ENCODE assay signal across 16 cellular contexts in genomic region chr1:61956774-61957173, GRCh38.
DNase-seq lines count a peak whose midpoint lies in the region; ATAC-seq and TF ChIP-seq lines count a peak whose summit lies in the region.
"Had no signal": no experiment of that assay in that cellular context is flagged by ENCODE, and none has a peak within 500 bp of the region (broad histone marks: within the 10 kb centered on the region; RNA-seq: fewer than 3 reads in every experiment).

No MANE protein-coding gene starts in this region.

- 50 to 65% (median 53%) methylated on average over 2 of the region's 2 CpGs for WGBS in heart left ventricle, 4 donors
- WGBS in right cardiac atrium: 72% methylated on average over 2 of the region's 2 CpGs

- no peaks in the 10 kb centered on the region for H3K27me3 Mint-ChIP-seq in activated CD4-positive, alpha-beta memory T cell treated with anti-CD3 and anti-CD28 coated beads for 36 hours

- H3K9me3 ChIP-seq in heart left ventricle (no peaks in the 10 kb centered on the region), right cardiac atrium (ENCODE audit: control insufficient read depth, low read length) (no peaks in the 10 kb centered on the region), NT2/D1 (ENCODE audit: insufficient read depth, low read length) (no peaks in the 10 kb centered on the region), iPS-20b (ENCODE audit: insufficient read depth, low read depth, low read length) (no peaks in the 10 kb centered on the region)
- H3K9me3 ChIP-seq: SJSA1 had no signal

- H3K9me3 Mint-ChIP-seq in activated CD4-positive, alpha-beta memory T cell treated with anti-CD3 and anti-CD28 coated beads for 36 hours: no peaks in the 10 kb centered on the region

- H3K4me1 Mint-ChIP-seq in activated CD4-positive, alpha-beta memory T cell treated with anti-CD3 and anti-CD28 coated beads for 36 hours (ENCODE audit: low read depth): no peaks in the 10 kb centered on the region

- CTCF ChIA-PET in activated CD4-positive, alpha-beta memory T cell treated with anti-CD3 and anti-CD28 coated beads for 36 hours (lab: Charles Lee): no interaction called here

- H3K9ac ChIP-seq in NT2/D1 (ENCODE audit: insufficient read length, low read depth) (no peak overlapping the region), iPS-20b (ENCODE audit: low read depth, low read length) (peak overlapping the region; percentile 27; the same call in 1 of the 2 replicates)
- H3K9ac ChIP-seq: KMS-11 had no signal

- intact Hi-C loops in heart left ventricle (cut with DNase I) (loop anchor here in 1 of 10 donors (10.0 kb wide), 1 partner anchor 178 kb away; no protein-coding TSS in a partner anchor), right cardiac atrium (cut with DNase I) (loop anchor here in 1 of 4 donors (10.0 kb wide), 1 partner anchor 118 kb away; no protein-coding TSS in a partner anchor), posterior vena cava (cut with DNase I) (no loop called here)
- intact Hi-C loops in activated CD4-positive, alpha-beta memory T cell treated with anti-CD3 and anti-CD28 coated beads for 36 hours (cut with micrococcal nuclease): no loop called here

- H3K4me1 ChIP-seq in heart left ventricle: peaks cover 0 to 6% (median 0%) of the 10 kb centered on the region in 12 donors
- H3K4me1 ChIP-seq in right cardiac atrium (ENCODE audit: control insufficient read depth, insufficient read depth, low read length): no peaks in the 10 kb centered on the region
- H3K4me1 ChIP-seq in NT2/D1 (ENCODE audit: insufficient read depth, insufficient read length): no peaks in the 10 kb centered on the region
- H3K4me1 ChIP-seq in iPS-20b (ENCODE audit: insufficient read depth, low read length): peaks cover 49% of the 10 kb centered on the region

- ATAC-seq in heart left ventricle (no peak), right cardiac atrium (no peak), HG03280 (IDR thresholded peaks at IDR 0.05; ENCODE audit: unreplicated experiment) (no peak)

- H3K4me3 Mint-ChIP-seq in activated CD4-positive, alpha-beta memory T cell treated with anti-CD3 and anti-CD28 coated beads for 36 hours: no peak overlapping the region

- peak overlapping the region in 7 of 12 donors; percentile 17 to 85 (median 36) for H3K27ac ChIP-seq in heart left ventricle
- H3K27ac ChIP-seq in right cardiac atrium (ENCODE audit: low read length): no peak overlapping the region
- H3K27ac ChIP-seq in iPS-20b (ENCODE audit: low read length): peak overlapping the region; percentile 18
- H3K27ac ChIP-seq: KMS-11, SJSA1 had no signal

- no peak for TF ChIP-seq CTCF in heart left ventricle (IDR thresholded peaks at IDR 0.05)

- H3K4me3 ChIP-seq in heart left ventricle: peak overlapping the region in 4 of 12 donors; percentile 1 to 26 (median 15)
- H3K4me3 ChIP-seq in right cardiac atrium (ENCODE audit: low read length): no peak overlapping the region
- H3K4me3 ChIP-seq in NT2/D1 (ENCODE audit: insufficient read length, low read depth): no peak overlapping the region
- H3K4me3 ChIP-seq in iPS-20b (ENCODE audit: low read length): peak overlapping the region; percentile 26
- H3K4me3 ChIP-seq: SJSA1 had no signal

- no peak overlapping the region for H3K27ac Mint-ChIP-seq in activated CD4-positive, alpha-beta memory T cell treated with anti-CD3 and anti-CD28 coated beads for 36 hours

- H3K27me3 ChIP-seq in heart left ventricle (no peaks in the 10 kb centered on the region), right cardiac atrium (ENCODE audit: control insufficient read depth, insufficient read depth) (no peaks in the 10 kb centered on the region), NT2/D1 (ENCODE audit: insufficient read depth, insufficient read length) (no peaks in the 10 kb centered on the region), iPS-20b (ENCODE audit: insufficient read depth, low read length) (no peaks in the 10 kb centered on the region)
- H3K27me3 ChIP-seq: SJSA1 had no signal

- peaks cover 3% of the 10 kb centered on the region for H3K36me3 Mint-ChIP-seq in activated CD4-positive, alpha-beta memory T cell treated with anti-CD3 and anti-CD28 coated beads for 36 hours

- DNase-seq in heart left ventricle: no peak
- no peak for DNase-seq in right cardiac atrium
- DNase-seq in NT2/D1 (ENCODE audit: low read depth, low spot score): peak; percentile 38
- DNase-seq in activated CD4-positive, alpha-beta memory T cell treated with anti-CD3 and anti-CD28 coated beads for 36 hours: no peak
- no peak for DNase-seq in posterior vena cava (ENCODE audit: low spot score)
- DNase-seq in anterior cingulate cortex (lab: John Stamatoyannopoulos, UW): no peak
- DNase-seq: DMS153, NCI-H1092 treated with DMSO at 0.1 percent for 48 hours, NCI-H1930, NCI-H510A treated with DMSO at 0.1 percent for 48 hours, OCI-M1, RPMI8226 had no signal

- H3K36me3 ChIP-seq in heart left ventricle (peaks cover 0 to 4% (median 0%) of the 10 kb centered on the region in 9 donors), NT2/D1 (ENCODE audit: insufficient read depth, insufficient read length, low read length) (no peaks in the 10 kb centered on the region), iPS-20b (ENCODE audit: insufficient read depth, low read depth, low read length) (no peaks in the 10 kb centered on the region)
- H3K36me3 ChIP-seq: SJSA1 had no signal

- no peak for TF ChIP-seq POLR2A in heart left ventricle (IDR thresholded peaks at IDR 0.05)

- POLR2A ChIA-PET in activated CD4-positive, alpha-beta memory T cell treated with anti-CD3 and anti-CD28 coated beads for 36 hours (lab: Charles Lee): no interaction called here
